37 cellular contexts compared by ENCODE assay signal in the genomic region with DNA sequence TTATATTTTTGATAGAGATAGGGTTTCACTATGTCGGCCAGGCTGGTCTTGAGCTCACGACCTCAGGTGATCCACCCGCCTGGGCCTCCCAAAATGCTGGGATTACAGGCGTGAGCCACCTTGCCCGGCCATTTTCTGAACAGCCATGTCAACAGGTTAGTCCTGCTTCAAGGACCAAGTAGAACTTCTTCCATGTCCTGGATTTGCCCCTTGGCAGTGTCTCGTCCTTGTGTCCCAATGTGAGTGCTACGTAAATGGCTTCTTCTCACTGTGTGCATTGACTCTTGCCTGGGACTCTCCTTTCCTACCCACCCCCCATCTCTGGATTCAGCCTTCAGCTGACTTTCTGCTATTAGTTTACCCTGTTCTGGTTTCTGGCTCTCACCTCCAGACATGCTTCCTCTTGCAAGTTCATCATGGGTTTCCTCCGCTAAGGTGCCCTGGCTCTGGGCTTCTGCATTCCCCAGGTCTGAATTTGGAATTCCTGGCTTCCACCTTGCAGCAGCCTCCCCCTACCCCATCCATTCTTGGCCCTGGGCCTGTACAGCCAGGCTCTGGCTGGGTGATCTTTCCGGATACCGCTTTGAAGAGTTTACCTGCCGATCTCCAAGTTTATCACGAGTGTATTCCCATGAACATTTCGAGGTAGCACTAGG. TPM values are rescaled to one million over a fixed set of nuclear protein-coding genes. Genes with fewer than 3 reads are reported as not detected.
"Had no signal": no experiment of that assay in that cellular context is flagged by ENCODE, and none has a peak within 500 bp of the region (broad histone marks: within the 10 kb centered on the region; RNA-seq: fewer than 3 reads in every experiment).

No MANE protein-coding gene starts in this region.

- H3K27ac Mint-ChIP-seq: activated CD4-positive, alpha-beta memory T cell treated with anti-CD3 and anti-CD28 coated beads, Interleukin-2, amount 10 ng/mL, durations not matched to agents 7 days and 5 days; activated CD4-positive, alpha-beta T cell treated with anti-CD3 and anti-CD28 coated beads for 36 hours; activated CD4-positive, alpha-beta T cell treated with anti-CD3 and anti-CD28 coated beads, Interleukin-2, amount 10 ng/mL, durations not matched to agents 7 days and 5 days; activated CD8-positive, alpha-beta T cell treated with anti-CD3 and anti-CD28 coated beads, Interleukin-2, amount 10 ng/mL, durations not matched to agents 7 days and 5 days; activated naive CD4-positive, alpha-beta T cell treated with anti-CD3 and anti-CD28 coated beads, Interleukin-2, amount 10 ng/mL, durations not matched to agents 7 days and 5 days; activated naive CD4-positive, alpha-beta T cell treated with anti-CD3 and anti-CD28 coated beads, Interleukin-2, amount 50 U/mL, for 24 hours; activated naive CD8-positive, alpha-beta T cell; activated naive CD8-positive, alpha-beta T cell treated with anti-CD3 and anti-CD28 coated beads, Interleukin-2, amount 10 ng/mL, durations not matched to agents 7 days and 5 days; activated naive CD8-positive, alpha-beta T cell treated with anti-CD3 and anti-CD28 coated beads, Interleukin-2, amount 50 U/mL, for 24 hours; activated T-cell treated with anti-CD3 and anti-CD28 coated beads, Interleukin-2, amount 50 U/mL, for 24 hours; activated T-helper 2 cell treated with anti-CD3 and anti-CD28 coated beads, Interferon-gamma antibody, Interleukin-2, Interleukin-4, amounts not matched to agents 10 μg/mL and 5 μg/mL and 100 μg/mL, durations not matched to agents 14 hours and 24 hours and 36 hours; brain; T-helper 1 cell treated with Interleukin-12 subunit alpha and Interleukin-12 subunit beta and Interleukin-4 antibody, amounts not matched to agents 30 μg/mL and 1 μg/mL, for 36 hours; T-helper 2 cell treated with Interferon-gamma antibody and Interleukin-4, amounts not matched to agents 5 μg/mL and 100 μg/mL, for 36 hours had no signal

- H3K27ac ChIP-seq: ascending aorta, cardiac muscle cell, VCaP had no signal

- H3K27me3 ChIP-seq: ascending aorta had no signal

- FAIRE-seq: bronchial epithelial cell, TTC549 had no signal

- H3K9me3 ChIP-seq: ascending aorta had no signal

- H3K36me3 Mint-ChIP-seq: activated naive CD4-positive, alpha-beta T cell treated with anti-CD3 and anti-CD28 coated beads, Interleukin-2, amount 10 ng/mL, durations not matched to agents 7 days and 5 days; activated naive CD4-positive, alpha-beta T cell treated with anti-CD3 and anti-CD28 coated beads, Interleukin-2, amount 50 U/mL, for 24 hours; activated naive CD8-positive, alpha-beta T cell; activated naive CD8-positive, alpha-beta T cell treated with anti-CD3 and anti-CD28 coated beads, Interleukin-2, amount 10 ng/mL, durations not matched to agents 7 days and 5 days; brain had no signal

- H3K4me1 ChIP-seq: ascending aorta had no signal

- H3K9me3 Mint-ChIP-seq: activated CD4-positive, alpha-beta memory T cell treated with anti-CD3 and anti-CD28 coated beads, Interleukin-2, amount 10 ng/mL, durations not matched to agents 7 days and 5 days; activated CD4-positive, alpha-beta T cell treated with anti-CD3 and anti-CD28 coated beads, Interleukin-2, amount 10 ng/mL, durations not matched to agents 7 days and 5 days; activated naive CD4-positive, alpha-beta T cell treated with anti-CD3 and anti-CD28 coated beads, Interleukin-2, amount 10 ng/mL, durations not matched to agents 7 days and 5 days; activated naive CD4-positive, alpha-beta T cell treated with anti-CD3 and anti-CD28 coated beads, Interleukin-2, amount 50 U/mL, for 24 hours; activated naive CD8-positive, alpha-beta T cell treated with anti-CD3 and anti-CD28 coated beads, Interleukin-2, amount 10 ng/mL, durations not matched to agents 7 days and 5 days; activated naive CD8-positive, alpha-beta T cell treated with anti-CD3 and anti-CD28 coated beads, Interleukin-2, amount 50 U/mL, for 24 hours; activated T-helper 2 cell treated with anti-CD3 and anti-CD28 coated beads, Interferon-gamma antibody, Interleukin-2, Interleukin-4, amounts not matched to agents 10 μg/mL and 5 μg/mL and 100 μg/mL, durations not matched to agents 14 hours and 24 hours and 36 hours; central memory CD8-positive, alpha-beta T cell; T-helper 1 cell treated with Interleukin-12 subunit alpha and Interleukin-12 subunit beta and Interleukin-4 antibody, amounts not matched to agents 30 μg/mL and 1 μg/mL, for 36 hours; T-helper 2 cell treated with Interferon-gamma antibody and Interleukin-4, amounts not matched to agents 5 μg/mL and 100 μg/mL, for 36 hours had no signal

- DNase-seq: activated CD4-positive, alpha-beta memory T cell treated with anti-CD3 and anti-CD28 coated beads, Interleukin-2, amount 10 ng/mL, durations not matched to agents 7 days and 5 days; activated CD4-positive, alpha-beta T cell treated with anti-CD3 and anti-CD28 coated beads for 1 hour; activated CD4-positive, alpha-beta T cell treated with anti-CD3 and anti-CD28 coated beads for 36 hours; activated CD4-positive, alpha-beta T cell treated with anti-CD3 and anti-CD28 coated beads for 48 hours; activated CD4-positive, alpha-beta T cell treated with anti-CD3 and anti-CD28 coated beads, Interleukin-2, amount 10 ng/mL, durations not matched to agents 7 days and 5 days; activated CD4-positive, alpha-beta T cell treated with anti-CD3 and anti-CD28 coated beads, Interleukin-2, amount 50 U/mL, for 48 hours; activated CD4-positive, CD25-positive, alpha-beta regulatory T cell; activated CD8-positive, alpha-beta memory T cell treated with anti-CD3 and anti-CD28 coated beads, Interleukin-2, amount 50 U/mL, for 48 hours; activated CD8-positive, alpha-beta T cell treated with anti-CD3 and anti-CD28 coated beads, Interleukin-2, amount 10 ng/mL, durations not matched to agents 7 days and 5 days; activated effector memory CD4-positive, alpha-beta T cell treated with Interleukin-2 at 50 U/mL for 16 hours; activated gamma-delta T cell; activated naive CD4-positive, alpha-beta T cell treated with anti-CD3 and anti-CD28 coated beads, Interleukin-2, amount 10 ng/mL, durations not matched to agents 7 days and 5 days; activated naive CD4-positive, alpha-beta T cell treated with Interleukin-2 at 50 U/mL for 16 hours; activated naive CD8-positive, alpha-beta T cell treated with anti-CD3 and anti-CD28 coated beads, Interleukin-2, amount 10 ng/mL, durations not matched to agents 7 days and 5 days; activated naive CD8-positive, alpha-beta T cell treated with anti-CD3 and anti-CD28 coated beads, Interleukin-2, amount 50 U/mL, for 24 hours; activated T-cell treated with anti-CD3 and anti-CD28 coated beads, Interleukin-2, amount 50 U/mL, for 24 hours; amygdala; anterior cingulate cortex; caudate nucleus; cerebellar nuclear complex; T-helper 1 cell; T-helper 2 cell; T-helper 9 cell had no signal

- H3K4me1 Mint-ChIP-seq: brain had no signal

- H3K4me3 Mint-ChIP-seq: activated CD4-positive, alpha-beta memory T cell treated with anti-CD3 and anti-CD28 coated beads, Interleukin-2, amount 10 ng/mL, durations not matched to agents 7 days and 5 days; activated CD4-positive, alpha-beta T cell treated with anti-CD3 and anti-CD28 coated beads for 36 hours; activated CD4-positive, alpha-beta T cell treated with anti-CD3 and anti-CD28 coated beads, Interleukin-2, amount 10 ng/mL, durations not matched to agents 7 days and 5 days; activated CD8-positive, alpha-beta T cell treated with anti-CD3 and anti-CD28 coated beads, Interleukin-2, amount 10 ng/mL, durations not matched to agents 7 days and 5 days; activated naive CD4-positive, alpha-beta T cell treated with anti-CD3 and anti-CD28 coated beads, Interleukin-2, amount 10 ng/mL, durations not matched to agents 7 days and 5 days; activated naive CD4-positive, alpha-beta T cell treated with anti-CD3 and anti-CD28 coated beads, Interleukin-2, amount 50 U/mL, for 24 hours; activated naive CD8-positive, alpha-beta T cell; activated naive CD8-positive, alpha-beta T cell treated with anti-CD3 and anti-CD28 coated beads, Interleukin-2, amount 10 ng/mL, durations not matched to agents 7 days and 5 days; activated naive CD8-positive, alpha-beta T cell treated with anti-CD3 and anti-CD28 coated beads, Interleukin-2, amount 50 U/mL, for 24 hours; activated T-cell treated with anti-CD3 and anti-CD28 coated beads, Interleukin-2, amount 50 U/mL, for 24 hours; brain; central memory CD8-positive, alpha-beta T cell; T-helper 1 cell treated with Interleukin-12 subunit alpha and Interleukin-12 subunit beta and Interleukin-4 antibody, amounts not matched to agents 30 μg/mL and 1 μg/mL, for 36 hours; T-helper 2 cell treated with Interferon-gamma antibody and Interleukin-4, amounts not matched to agents 5 μg/mL and 100 μg/mL, for 36 hours had no signal

- H3K36me3 ChIP-seq: ascending aorta, cardiac muscle cell had no signal

- H3K4me3 ChIP-seq: ascending aorta, cardiac muscle cell had no signal

- ATAC-seq: activated CD4-positive, alpha-beta T cell treated with anti-CD3 and anti-CD28 coated beads for 36 hours; activated CD4-positive, CD25-positive, alpha-beta regulatory T cell treated with anti-CD3 and anti-CD28 coated beads, Interleukin-2, amount 50 U/mL, for 24 hours; activated CD8-positive, alpha-beta T cell treated with anti-CD3 and anti-CD28 coated beads, Interleukin-2, amount 10 ng/mL, durations not matched to agents 7 days and 5 days; activated naive CD8-positive, alpha-beta T cell treated with anti-CD3 and anti-CD28 coated beads, Interleukin-2, amount 50 U/mL, for 24 hours had no signal

- H3K27me3 Mint-ChIP-seq: activated naive CD4-positive, alpha-beta T cell treated with anti-CD3 and anti-CD28 coated beads, Interleukin-2, amount 50 U/mL, for 24 hours; activated naive CD8-positive, alpha-beta T cell had no signal

RNA-seq across cellular contexts. Expression of a gene that starts 14.0 kb away (rescaled TPM):
- total RNA-seq: bronchial epithelial cell, chondrocyte had no signal
